12 cellular contexts compared by ENCODE assay signal in genomic region chr21:42924433-42924751, GRCh38. TPM values are rescaled to one million over a fixed set of nuclear protein-coding genes. Genes with fewer than 3 reads are reported as not detected.
DNase-seq lines count a peak whose midpoint lies in the region; ATAC-seq and TF ChIP-seq lines count a peak whose summit lies in the region.
"Had no signal": no experiment of that assay in that cellular context is flagged by ENCODE, and none has a peak within 500 bp of the region (broad histone marks: within the 10 kb centered on the region; RNA-seq: fewer than 3 reads in every experiment).

No MANE protein-coding gene starts in this region.

- in situ Hi-C loops in GM13976 (cut with MboI; ENCODE audit: low sequenced_read_pairs, unreplicated experiment), result loop anchor here (10.0 kb wide), 1 partner anchor 720 kb away; no protein-coding TSS in a partner anchor

- no peaks in the 10 kb centered on the region for H3K9me3 Mint-ChIP-seq in activated CD4-positive, alpha-beta T cell treated with anti-CD3 and anti-CD28 coated beads, Interleukin-2, amount 10 ng/mL, durations not matched to agents 7 days and 5 days
- no peaks in the 10 kb centered on the region for H3K9me3 Mint-ChIP-seq in stimulated activated naive B cell treated with anti-CD40 and anti-IgM and Interleukin-4, amounts not matched to agents 10 μg/mL and 1 μg/mL and 100 μg/mL, for 72 hours

- no peak for ATAC-seq in stimulated activated naive B cell treated with anti-CD40 and anti-IgM and Interleukin-4, amounts not matched to agents 10 μg/mL and 1 μg/mL and 100 μg/mL, for 72 hours (replicated peaks)
- ATAC-seq in psoas muscle, result no peak

- WGBS in psoas muscle, 3 donors, result 77 to 86% (median 82%) methylated on average over 6 of the region's 6 CpGs

- no peaks in the 10 kb centered on the region for H3K27me3 Mint-ChIP-seq in activated CD4-positive, alpha-beta T cell treated with anti-CD3 and anti-CD28 coated beads, Interleukin-2, amount 10 ng/mL, durations not matched to agents 7 days and 5 days
- no peaks in the 10 kb centered on the region for H3K27me3 Mint-ChIP-seq in stimulated activated naive B cell treated with anti-CD40 and anti-IgM and Interleukin-4, amounts not matched to agents 10 μg/mL and 1 μg/mL and 100 μg/mL, for 72 hours

- intact Hi-C loops in psoas muscle (cut with DNase I), result loop anchor here in 1 of 2 donors (5.0 kb wide), 1 partner anchor 48 kb away; the partner anchor contains the start of gene PKNOX1

- peaks cover 2% of the 10 kb centered on the region for H3K4me1 ChIP-seq in fibroblast of lung (ENCODE audit: control insufficient read depth, extremely low read depth, insufficient read depth, low read length)
- peaks cover 8% of the 10 kb centered on the region for H3K4me1 ChIP-seq in psoas muscle

- no peak overlapping the region for H3K4me2 ChIP-seq in fibroblast of lung (ENCODE audit: extremely low read depth, insufficient read depth, low read length)

- H3K79me2 ChIP-seq in fibroblast of lung (ENCODE audit: control insufficient read depth, insufficient read depth, low read length), result no peaks in the 10 kb centered on the region

- POLR2A ChIA-PET in activated CD4-positive, alpha-beta T cell treated with anti-CD3 and anti-CD28 coated beads, Interleukin-2, amount 10 ng/mL, durations not matched to agents 7 days and 5 days (lab: Charles Lee), result no interaction called here

- peaks cover 28% of the 10 kb centered on the region for H3K4me1 Mint-ChIP-seq in activated CD4-positive, alpha-beta T cell treated with anti-CD3 and anti-CD28 coated beads, Interleukin-2, amount 10 ng/mL, durations not matched to agents 7 days and 5 days
- peaks cover 13 to 15% of the 10 kb centered on the region in 2 donors for H3K4me1 Mint-ChIP-seq in stimulated activated naive B cell treated with anti-CD40 and anti-IgM and Interleukin-4, amounts not matched to agents 10 μg/mL and 1 μg/mL and 100 μg/mL, for 72 hours

- H3K4me3 ChIP-seq in SK-N-MC (peak overlapping the region; percentile 63), fibroblast of lung (replicated peaks in 1 of 4; ENCODE audit: control extremely low read depth in 1 of 4, insufficient read depth in 1 of 4, low read depth in 3 of 4, low read length in 4 of 4) (no peak overlapping the region), psoas muscle (no peak overlapping the region)

- peaks cover 2% of the 10 kb centered on the region for H3K36me3 Mint-ChIP-seq in activated CD4-positive, alpha-beta T cell treated with anti-CD3 and anti-CD28 coated beads, Interleukin-2, amount 10 ng/mL, durations not matched to agents 7 days and 5 days (ENCODE audit: low read depth)
- no peaks in the 10 kb centered on the region for H3K36me3 Mint-ChIP-seq in stimulated activated naive B cell treated with anti-CD40 and anti-IgM and Interleukin-4, amounts not matched to agents 10 μg/mL and 1 μg/mL and 100 μg/mL, for 72 hours

- CTCF ChIA-PET in activated CD4-positive, alpha-beta T cell treated with anti-CD3 and anti-CD28 coated beads, Interleukin-2, amount 10 ng/mL, durations not matched to agents 7 days and 5 days (lab: Charles Lee), result no interaction called here

- no peak for DNase-seq in activated CD4-positive, alpha-beta T cell treated with anti-CD3 and anti-CD28 coated beads, Interleukin-2, amount 10 ng/mL, durations not matched to agents 7 days and 5 days
- DNase-seq in activated CD4-positive, alpha-beta T cell treated with anti-CD3 and anti-CD28 coated beads, Interleukin-2, amount 50 U/mL, for 1 hour, result no peak
- DNase-seq in SK-N-MC (ENCODE audit: low read depth, low spot score) (no peak), fibroblast of lung (ENCODE audit: low read depth in 2 of 2) (no peak), psoas muscle (no peak), GM13976 (ENCODE audit: low spot score) (no peak), Kasumi-1 (lab: John Stamatoyannopoulos, UW) (no peak)
- DNase-seq in stimulated activated naive B cell treated with anti-CD40 and anti-IgM and Interleukin-4, amounts not matched to agents 10 μg/mL and 1 μg/mL and 100 μg/mL, for 72 hours, result no peak

- H3K27ac ChIP-seq in SK-N-MC (peak overlapping the region; percentile 83), fibroblast of lung (ENCODE audit: insufficient read depth, low read length) (peak overlapping the region; percentile 62), psoas muscle (no peak overlapping the region)

- no peaks in the 10 kb centered on the region for H3K27me3 ChIP-seq in fibroblast of lung (ENCODE audit: control insufficient read depth, insufficient read depth, low read length)
- no peaks in the 10 kb centered on the region for H3K27me3 ChIP-seq in psoas muscle (ENCODE audit: insufficient read depth in 3 of 3, low read length in 2 of 3)

- H3K9me3 ChIP-seq in SK-N-MC (ENCODE audit: low read depth, low read length) (no peaks in the 10 kb centered on the region), fibroblast of lung (ENCODE audit: control insufficient read depth, insufficient read depth, low read depth, low read length) (no peaks in the 10 kb centered on the region), psoas muscle (no peaks in the 10 kb centered on the region)

- peak overlapping the region; percentile 74 for H2AFZ ChIP-seq in fibroblast of lung (ENCODE audit: low read length)

- H4K20me1 ChIP-seq in fibroblast of lung (ENCODE audit: control insufficient read depth, extremely low read depth, insufficient read depth, low read length), result no peaks in the 10 kb centered on the region

- TF ChIP-seq CTCF in fibroblast of lung (conservative IDR thresholded peaks at IDR 0.05 in 1 of 2, IDR thresholded peaks at IDR 0.05 in 1 of 2; ENCODE audit: low read depth in 1 of 2, low read length in 2 of 2), result no peak
- TF ChIP-seq CTCF in psoas muscle (IDR thresholded peaks at IDR 0.05), result no peak
- no peak for TF ChIP-seq CTCF in GM13976 (IDR thresholded peaks at IDR 0.05; ENCODE audit: borderline replicate concordance, control extremely low read depth, extremely low read depth, insufficient read depth, missing control alignments)

- H3K9ac ChIP-seq in SK-N-MC (ENCODE audit: insufficient read length) (peak overlapping the region; percentile 59), fibroblast of lung (ENCODE audit: insufficient read depth, low read length) (no peak overlapping the region)

- no peaks in the 10 kb centered on the region for H3K36me3 ChIP-seq in SK-N-MC (ENCODE audit: insufficient read depth, low read length)
- H3K36me3 ChIP-seq in fibroblast of lung (ENCODE audit: control insufficient read depth, insufficient read depth, low read length), result no peaks in the 10 kb centered on the region
- no peaks in the 10 kb centered on the region for H3K36me3 ChIP-seq in psoas muscle (ENCODE audit: insufficient read depth in 1 of 2, low read depth in 1 of 2)

- peak overlapping the region; percentile 68 for H3K4me3 Mint-ChIP-seq in activated CD4-positive, alpha-beta T cell treated with anti-CD3 and anti-CD28 coated beads, Interleukin-2, amount 10 ng/mL, durations not matched to agents 7 days and 5 days
- H3K4me3 Mint-ChIP-seq in stimulated activated naive B cell treated with anti-CD40 and anti-IgM and Interleukin-4, amounts not matched to agents 10 μg/mL and 1 μg/mL and 100 μg/mL, for 72 hours, result peak overlapping the region; percentile 59 to 63

- peak overlapping the region; percentile 90 for H3K27ac Mint-ChIP-seq in activated CD4-positive, alpha-beta T cell treated with anti-CD3 and anti-CD28 coated beads, Interleukin-2, amount 10 ng/mL, durations not matched to agents 7 days and 5 days
- H3K27ac Mint-ChIP-seq in stimulated activated naive B cell treated with anti-CD40 and anti-IgM and Interleukin-4, amounts not matched to agents 10 μg/mL and 1 μg/mL and 100 μg/mL, for 72 hours, result peak overlapping the region; percentile 76

RNA-seq across cellular contexts. Expression of gene ERVH48-1, which starts 1.0 kb away (rescaled TPM):
- total RNA-seq in activated CD4-positive, alpha-beta T cell treated with anti-CD3 and anti-CD28 coated beads, Interleukin-2, amount 10 ng/mL, durations not matched to agents 7 days and 5 days, result 1 to 10 TPM; 5.4 to 6.4 TPM
- total RNA-seq in fibroblast of lung (not detected in 2 replicates), psoas muscle (not detected)
- polyA plus RNA-seq in fibroblast of lung (0.06 TPM in 1 of 2 replicates, not detected in the other), psoas muscle (under 1 TPM in 2 of 3 donors, not detected in 1; 0.03 to 0.04 TPM)
- polyA plus RNA-seq in fibroblast of lung (2012), result 0.06 TPM in 1 of 2 replicates, not detected in the other
- not detected in 2 replicates for polyA minus RNA-seq in fibroblast of lung (ENCODE audit: low replicate concordance)
- total RNA-seq: left colon, LHCN-M2, NCI-H460 had no signal
- polyA plus RNA-seq: AG04450 had no signal

RNA-seq across cellular contexts. Expression of gene NDUFV3, which starts 31.3 kb away (rescaled TPM):
- total RNA-seq in activated CD4-positive, alpha-beta T cell treated with anti-CD3 and anti-CD28 coated beads, Interleukin-2, amount 10 ng/mL, durations not matched to agents 7 days and 5 days, result 10 to 100 TPM; 25.0 to 27.0 TPM
- total RNA-seq in fibroblast of lung (37.7 and 43.7 TPM in 2 replicates), psoas muscle (100 to 1,000 TPM in 1 of 4 donors, 10 to 100 TPM in 3; 69.1 to 105 (median 88.0) TPM)
- polyA plus RNA-seq in fibroblast of lung (38.2 and 48.0 TPM in 2 replicates), psoas muscle (10 to 100 TPM; 37.3 to 74.8 (median 55.0) TPM)
- polyA plus RNA-seq in fibroblast of lung (2012), result 35.6 and 41.2 TPM in 2 replicates
- polyA minus RNA-seq in fibroblast of lung (ENCODE audit: low replicate concordance), result 13.6 and 17.3 TPM in 2 replicates

RNA-seq across cellular contexts. Expression of gene WDR4, which starts 45.1 kb away (rescaled TPM):
- total RNA-seq in activated CD4-positive, alpha-beta T cell treated with anti-CD3 and anti-CD28 coated beads, Interleukin-2, amount 10 ng/mL, durations not matched to agents 7 days and 5 days, result 10 to 100 TPM; 23.9 to 32.7 TPM
- total RNA-seq in fibroblast of lung, result 9.8 and 10.2 TPM in 2 replicates
- polyA plus RNA-seq in fibroblast of lung, result 8.2 and 11.7 TPM in 2 replicates
- 11.3 and 20.7 TPM in 2 replicates for polyA plus RNA-seq in fibroblast of lung (2012)
- 18.8 and 22.4 TPM in 2 replicates for polyA minus RNA-seq in fibroblast of lung (ENCODE audit: low replicate concordance)
- total RNA-seq in psoas muscle, result 10 to 100 TPM in 3 of 4 donors, 1 to 10 TPM in 1; 4.8 to 16.4 (median 10.8) TPM
- polyA plus RNA-seq in psoas muscle, result 10 to 100 TPM; 10.9 to 40.2 (median 26.4) TPM

RNA-seq across cellular contexts. Expression of gene PKNOX1, which starts 50.0 kb away (rescaled TPM):
- 10 to 100 TPM; 28.7 to 30.1 TPM for total RNA-seq in activated CD4-positive, alpha-beta T cell treated with anti-CD3 and anti-CD28 coated beads, Interleukin-2, amount 10 ng/mL, durations not matched to agents 7 days and 5 days
- total RNA-seq in fibroblast of lung (8.5 and 12.2 TPM in 2 replicates), psoas muscle (10 to 100 TPM; 12.1 to 14.7 (median 13.2) TPM)
- polyA plus RNA-seq in fibroblast of lung (43.8 and 67.5 TPM in 2 replicates), psoas muscle (1 to 10 TPM; 6.0 to 9.7 (median 6.1) TPM)
- 19.9 and 22.8 TPM in 2 replicates for polyA plus RNA-seq in fibroblast of lung (2012)
- polyA minus RNA-seq in fibroblast of lung (ENCODE audit: low replicate concordance), result 15.0 and 23.7 TPM in 2 replicates
